ENCODE assay signal across 1 cellular context in the genomic region with DNA sequence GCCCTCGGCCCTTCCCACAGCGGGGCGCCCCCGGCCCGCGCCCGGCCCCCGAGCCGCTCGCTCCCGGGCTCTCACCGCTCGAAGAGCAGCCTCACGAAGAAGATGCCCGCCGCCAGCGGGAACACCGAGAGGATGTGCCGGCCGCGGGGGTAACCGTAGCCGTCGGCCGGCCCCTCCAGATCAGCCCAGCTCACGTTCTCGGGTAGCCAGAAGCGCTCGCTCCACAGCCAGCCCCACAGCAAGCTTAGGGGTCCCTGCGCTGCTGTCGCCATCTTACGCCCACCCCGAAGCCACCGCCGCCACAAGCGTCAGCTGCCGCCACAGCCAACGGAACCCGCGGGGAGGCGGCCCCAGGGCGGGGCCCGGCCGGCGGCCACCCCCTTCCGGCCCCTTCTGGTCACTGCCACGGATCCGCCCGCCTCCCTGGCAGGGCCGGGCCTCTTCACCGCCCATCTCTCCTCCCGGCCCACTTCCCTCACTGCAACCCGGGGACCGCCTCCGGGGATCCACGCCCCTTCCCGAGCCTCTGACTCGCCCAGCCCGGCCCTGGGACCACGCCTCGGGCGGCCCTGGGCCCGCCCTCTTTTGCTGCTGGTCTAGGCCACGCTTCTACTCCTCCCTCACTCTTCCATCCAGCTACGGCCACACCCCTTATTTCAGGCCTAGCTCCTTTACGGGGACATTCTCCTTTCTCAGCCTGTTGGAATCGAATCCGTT.
TF ChIP-seq lines count a peak whose summit lies in the region.

A gene with protein sequence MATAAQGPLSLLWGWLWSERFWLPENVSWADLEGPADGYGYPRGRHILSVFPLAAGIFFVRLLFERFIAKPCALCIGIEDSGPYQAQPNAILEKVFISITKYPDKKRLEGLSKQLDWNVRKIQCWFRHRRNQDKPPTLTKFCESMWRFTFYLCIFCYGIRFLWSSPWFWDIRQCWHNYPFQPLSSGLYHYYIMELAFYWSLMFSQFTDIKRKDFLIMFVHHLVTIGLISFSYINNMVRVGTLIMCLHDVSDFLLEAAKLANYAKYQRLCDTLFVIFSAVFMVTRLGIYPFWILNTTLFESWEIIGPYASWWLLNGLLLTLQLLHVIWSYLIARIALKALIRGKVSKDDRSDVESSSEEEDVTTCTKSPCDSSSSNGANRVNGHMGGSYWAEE (minus strand): TSS at position 344 of the 717 bp plus-strand sequence. CDS start 72 bp downstream, at position 272.

TF ChIP-seq in HepG2, 621 proteins besides CTCF, POLR2A, EP300 and RAD21 (continued from another document and continues in another):
- TF ChIP-seq, protein P1, sequence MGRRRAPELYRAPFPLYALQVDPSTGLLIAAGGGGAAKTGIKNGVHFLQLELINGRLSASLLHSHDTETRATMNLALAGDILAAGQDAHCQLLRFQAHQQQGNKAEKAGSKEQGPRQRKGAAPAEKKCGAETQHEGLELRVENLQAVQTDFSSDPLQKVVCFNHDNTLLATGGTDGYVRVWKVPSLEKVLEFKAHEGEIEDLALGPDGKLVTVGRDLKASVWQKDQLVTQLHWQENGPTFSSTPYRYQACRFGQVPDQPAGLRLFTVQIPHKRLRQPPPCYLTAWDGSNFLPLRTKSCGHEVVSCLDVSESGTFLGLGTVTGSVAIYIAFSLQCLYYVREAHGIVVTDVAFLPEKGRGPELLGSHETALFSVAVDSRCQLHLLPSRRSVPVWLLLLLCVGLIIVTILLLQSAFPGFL (CRISPR knock-in tag; IDR thresholded peaks at IDR 0.05): no peak
- TF ChIP-seq ZNF292 (CRISPR knock-in tag; IDR thresholded peaks at IDR 0.05; ENCODE audit: borderline replicate concordance, low read depth) (no peak), ZC3H13 (CRISPR knock-in tag; IDR thresholded peaks at IDR 0.05) (no peak), ARID2 (CRISPR knock-in tag; IDR thresholded peaks at IDR 0.05; ENCODE audit: borderline replicate concordance) (no peak), NR2F2 (IDR thresholded peaks at IDR 0.05; ENCODE audit: borderline replicate concordance, low read depth) (no peak), ZMYM4 (CRISPR knock-in tag; IDR thresholded peaks at IDR 0.05) (peak; percentile 78), RAD51 (IDR thresholded peaks at IDR 0.05; ENCODE audit: borderline replicate concordance) (no peak), TCF7 (IDR thresholded peaks at IDR 0.05; ENCODE audit: low read depth) (no peak), SALL1 (CRISPR knock-in tag; IDR thresholded peaks at IDR 0.05) (peak; percentile 65), ATRX (CRISPR knock-in tag; IDR thresholded peaks at IDR 0.05; ENCODE audit: borderline replicate concordance) (no peak), KDM5A (IDR thresholded peaks at IDR 0.05; ENCODE audit: borderline replicate concordance, low read length) (no peak), HOXA3 (CRISPR knock-in tag; IDR thresholded peaks at IDR 0.05) (peak; percentile 77), ZNF234 (CRISPR knock-in tag; conservative IDR thresholded peaks at IDR 0.05) (no peak), CREM (IDR thresholded peaks at IDR 0.05) (no peak), CREM (CRISPR knock-in tag; IDR thresholded peaks at IDR 0.05) (no peak), DPF2 (CRISPR knock-in tag; IDR thresholded peaks at IDR 0.05; ENCODE audit: borderline replicate concordance, low read depth) (no peak), ZNF552 (CRISPR knock-in tag; IDR thresholded peaks at IDR 0.05; ENCODE audit: borderline replicate concordance) (0 out of 2 replicates have a peak, but pooled peaks have one; percentile 67), ZNF431 (CRISPR knock-in tag; IDR thresholded peaks at IDR 0.05; ENCODE audit: borderline replicate concordance, low read depth) (0 out of 2 replicates have a peak, but pooled peaks have one; percentile 24), ZNF614 (CRISPR knock-in tag; IDR thresholded peaks at IDR 0.05; ENCODE audit: borderline replicate concordance) (no peak), PCBP2 (optimal IDR thresholded peaks at IDR 0.05; ENCODE audit: low read depth, low read length, poor library complexity, severe bottlenecking) (no peak), KDM1A (CRISPR knock-in tag; IDR thresholded peaks at IDR 0.05) (no peak), RFX5 (IDR thresholded peaks at IDR 0.05; ENCODE audit: low read depth, low read length) (no peak), ZNF253 (CRISPR knock-in tag; IDR thresholded peaks at IDR 0.05; ENCODE audit: borderline replicate concordance) (no peak), ETV5 (CRISPR knock-in tag; IDR thresholded peaks at IDR 0.05; ENCODE audit: borderline replicate concordance) (peak; percentile 60; the same call in 1 of the 2 replicates), FLYWCH1 (CRISPR knock-in tag; IDR thresholded peaks at IDR 0.05) (no peak), SMYD3 (CRISPR knock-in tag; IDR thresholded peaks at IDR 0.05) (no peak), KDM2A (CRISPR knock-in tag; IDR thresholded peaks at IDR 0.05; ENCODE audit: borderline replicate concordance, low read depth) (peak; percentile 69; the same call in 1 of the 2 replicates), ZNF232 (CRISPR knock-in tag; IDR thresholded peaks at IDR 0.05; ENCODE audit: borderline replicate concordance) (no peak), ZNF629 (CRISPR knock-in tag; conservative IDR thresholded peaks at IDR 0.05) (no peak), NFATC3 (CRISPR knock-in tag; IDR thresholded peaks at IDR 0.05) (no peak), HNRNPH1 (optimal IDR thresholded peaks at IDR 0.05; ENCODE audit: low read depth, low read length) (no peak), THYN1 (CRISPR knock-in tag; IDR thresholded peaks at IDR 0.05; ENCODE audit: borderline replicate concordance, low read depth) (no peak), SALL2 (CRISPR knock-in tag; IDR thresholded peaks at IDR 0.05) (no peak), ZNF816 (CRISPR knock-in tag; IDR thresholded peaks at IDR 0.05; ENCODE audit: borderline replicate concordance) (no peak), ZNF747 (CRISPR knock-in tag; IDR thresholded peaks at IDR 0.05; ENCODE audit: borderline replicate concordance) (no peak; the same call in 1 of the 2 replicates), ZFY (CRISPR knock-in tag; IDR thresholded peaks at IDR 0.05) (peak; percentile 91), SIN3A (IDR thresholded peaks at IDR 0.05; ENCODE audit: borderline replicate concordance, low read depth, low read length) (no peak), KMT2B (CRISPR knock-in tag; IDR thresholded peaks at IDR 0.05) (0 out of 2 replicates have a peak, but pooled peaks have one; percentile 49), RARA (CRISPR knock-in tag; IDR thresholded peaks at IDR 0.05) (no peak), ZNF547 (CRISPR knock-in tag; IDR thresholded peaks at IDR 0.05) (no peak), ZNF562 (CRISPR knock-in tag; IDR thresholded peaks at IDR 0.05; ENCODE audit: borderline replicate concordance) (no peak), PHB2 (IDR thresholded peaks at IDR 0.05; ENCODE audit: partially characterized antibody) (no peak), FOSL2 (CRISPR knock-in tag; IDR thresholded peaks at IDR 0.05) (no peak; the same call in none of the 2 replicates), HNRNPUL1 (IDR thresholded peaks at IDR 0.05; ENCODE audit: low read depth, low read length) (no peak)
- TF ChIP-seq, protein P2, sequence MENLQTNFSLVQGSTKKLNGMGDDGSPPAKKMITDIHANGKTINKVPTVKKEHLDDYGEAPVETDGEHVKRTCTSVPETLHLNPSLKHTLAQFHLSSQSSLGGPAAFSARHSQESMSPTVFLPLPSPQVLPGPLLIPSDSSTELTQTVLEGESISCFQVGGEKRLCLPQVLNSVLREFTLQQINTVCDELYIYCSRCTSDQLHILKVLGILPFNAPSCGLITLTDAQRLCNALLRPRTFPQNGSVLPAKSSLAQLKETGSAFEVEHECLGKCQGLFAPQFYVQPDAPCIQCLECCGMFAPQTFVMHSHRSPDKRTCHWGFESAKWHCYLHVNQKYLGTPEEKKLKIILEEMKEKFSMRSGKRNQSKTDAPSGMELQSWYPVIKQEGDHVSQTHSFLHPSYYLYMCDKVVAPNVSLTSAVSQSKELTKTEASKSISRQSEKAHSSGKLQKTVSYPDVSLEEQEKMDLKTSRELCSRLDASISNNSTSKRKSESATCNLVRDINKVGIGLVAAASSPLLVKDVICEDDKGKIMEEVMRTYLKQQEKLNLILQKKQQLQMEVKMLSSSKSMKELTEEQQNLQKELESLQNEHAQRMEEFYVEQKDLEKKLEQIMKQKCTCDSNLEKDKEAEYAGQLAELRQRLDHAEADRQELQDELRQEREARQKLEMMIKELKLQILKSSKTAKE (CRISPR knock-in tag; IDR thresholded peaks at IDR 0.05; ENCODE audit: borderline replicate concordance): no peak
- TF ChIP-seq, protein P3, sequence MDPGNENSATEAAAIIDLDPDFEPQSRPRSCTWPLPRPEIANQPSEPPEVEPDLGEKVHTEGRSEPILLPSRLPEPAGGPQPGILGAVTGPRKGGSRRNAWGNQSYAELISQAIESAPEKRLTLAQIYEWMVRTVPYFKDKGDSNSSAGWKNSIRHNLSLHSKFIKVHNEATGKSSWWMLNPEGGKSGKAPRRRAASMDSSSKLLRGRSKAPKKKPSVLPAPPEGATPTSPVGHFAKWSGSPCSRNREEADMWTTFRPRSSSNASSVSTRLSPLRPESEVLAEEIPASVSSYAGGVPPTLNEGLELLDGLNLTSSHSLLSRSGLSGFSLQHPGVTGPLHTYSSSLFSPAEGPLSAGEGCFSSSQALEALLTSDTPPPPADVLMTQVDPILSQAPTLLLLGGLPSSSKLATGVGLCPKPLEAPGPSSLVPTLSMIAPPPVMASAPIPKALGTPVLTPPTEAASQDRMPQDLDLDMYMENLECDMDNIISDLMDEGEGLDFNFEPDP (CRISPR knock-in tag; conservative IDR thresholded peaks at IDR 0.05): no peak
- TF ChIP-seq, protein P4, sequence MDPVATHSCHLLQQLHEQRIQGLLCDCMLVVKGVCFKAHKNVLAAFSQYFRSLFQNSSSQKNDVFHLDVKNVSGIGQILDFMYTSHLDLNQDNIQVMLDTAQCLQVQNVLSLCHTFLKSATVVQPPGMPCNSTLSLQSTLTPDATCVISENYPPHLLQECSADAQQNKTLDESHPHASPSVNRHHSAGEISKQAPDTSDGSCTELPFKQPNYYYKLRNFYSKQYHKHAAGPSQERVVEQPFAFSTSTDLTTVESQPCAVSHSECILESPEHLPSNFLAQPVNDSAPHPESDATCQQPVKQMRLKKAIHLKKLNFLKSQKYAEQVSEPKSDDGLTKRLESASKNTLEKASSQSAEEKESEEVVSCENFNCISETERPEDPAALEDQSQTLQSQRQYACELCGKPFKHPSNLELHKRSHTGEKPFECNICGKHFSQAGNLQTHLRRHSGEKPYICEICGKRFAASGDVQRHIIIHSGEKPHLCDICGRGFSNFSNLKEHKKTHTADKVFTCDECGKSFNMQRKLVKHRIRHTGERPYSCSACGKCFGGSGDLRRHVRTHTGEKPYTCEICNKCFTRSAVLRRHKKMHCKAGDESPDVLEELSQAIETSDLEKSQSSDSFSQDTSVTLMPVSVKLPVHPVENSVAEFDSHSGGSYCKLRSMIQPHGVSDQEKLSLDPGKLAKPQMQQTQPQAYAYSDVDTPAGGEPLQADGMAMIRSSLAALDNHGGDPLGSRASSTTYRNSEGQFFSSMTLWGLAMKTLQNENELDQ (CRISPR knock-in tag; IDR thresholded peaks at IDR 0.05; ENCODE audit: borderline replicate concordance): no peak
- TF ChIP-seq, protein P5, sequence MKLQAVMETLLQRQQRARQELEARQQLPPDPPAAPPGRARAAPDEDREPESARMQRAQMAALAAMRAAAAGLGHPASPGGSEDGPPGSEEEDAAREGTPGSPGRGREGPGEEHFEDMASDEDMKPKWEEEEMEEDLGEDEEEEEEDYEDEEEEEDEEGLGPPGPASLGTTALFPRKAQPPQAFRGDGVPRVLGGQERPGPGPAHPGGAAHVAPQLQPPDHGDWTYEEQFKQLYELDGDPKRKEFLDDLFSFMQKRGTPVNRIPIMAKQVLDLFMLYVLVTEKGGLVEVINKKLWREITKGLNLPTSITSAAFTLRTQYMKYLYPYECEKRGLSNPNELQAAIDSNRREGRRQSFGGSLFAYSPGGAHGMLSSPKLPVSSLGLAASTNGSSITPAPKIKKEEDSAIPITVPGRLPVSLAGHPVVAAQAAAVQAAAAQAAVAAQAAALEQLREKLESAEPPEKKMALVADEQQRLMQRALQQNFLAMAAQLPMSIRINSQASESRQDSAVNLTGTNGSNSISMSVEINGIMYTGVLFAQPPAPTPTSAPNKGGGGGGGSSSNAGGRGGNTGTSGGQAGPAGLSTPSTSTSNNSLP (IDR thresholded peaks at IDR 0.05; ENCODE audit: low read depth, low read length): no peak
- TF ChIP-seq, protein P6, sequence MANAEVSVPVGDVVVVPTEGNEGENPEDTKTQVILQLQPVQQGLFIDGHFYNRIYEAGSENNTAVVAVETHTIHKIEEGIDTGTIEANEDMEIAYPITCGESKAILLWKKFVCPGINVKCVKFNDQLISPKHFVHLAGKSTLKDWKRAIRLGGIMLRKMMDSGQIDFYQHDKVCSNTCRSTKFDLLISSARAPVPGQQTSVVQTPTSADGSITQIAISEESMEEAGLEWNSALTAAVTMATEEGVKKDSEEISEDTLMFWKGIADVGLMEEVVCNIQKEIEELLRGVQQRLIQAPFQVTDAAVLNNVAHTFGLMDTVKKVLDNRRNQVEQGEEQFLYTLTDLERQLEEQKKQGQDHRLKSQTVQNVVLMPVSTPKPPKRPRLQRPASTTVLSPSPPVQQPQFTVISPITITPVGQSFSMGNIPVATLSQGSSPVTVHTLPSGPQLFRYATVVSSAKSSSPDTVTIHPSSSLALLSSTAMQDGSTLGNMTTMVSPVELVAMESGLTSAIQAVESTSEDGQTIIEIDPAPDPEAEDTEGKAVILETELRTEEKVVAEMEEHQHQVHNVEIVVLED (CRISPR knock-in tag; IDR thresholded peaks at IDR 0.05; ENCODE audit: borderline replicate concordance): peak; percentile 40; the same call in 1 of the 2 replicates
- TF ChIP-seq, protein P7, sequence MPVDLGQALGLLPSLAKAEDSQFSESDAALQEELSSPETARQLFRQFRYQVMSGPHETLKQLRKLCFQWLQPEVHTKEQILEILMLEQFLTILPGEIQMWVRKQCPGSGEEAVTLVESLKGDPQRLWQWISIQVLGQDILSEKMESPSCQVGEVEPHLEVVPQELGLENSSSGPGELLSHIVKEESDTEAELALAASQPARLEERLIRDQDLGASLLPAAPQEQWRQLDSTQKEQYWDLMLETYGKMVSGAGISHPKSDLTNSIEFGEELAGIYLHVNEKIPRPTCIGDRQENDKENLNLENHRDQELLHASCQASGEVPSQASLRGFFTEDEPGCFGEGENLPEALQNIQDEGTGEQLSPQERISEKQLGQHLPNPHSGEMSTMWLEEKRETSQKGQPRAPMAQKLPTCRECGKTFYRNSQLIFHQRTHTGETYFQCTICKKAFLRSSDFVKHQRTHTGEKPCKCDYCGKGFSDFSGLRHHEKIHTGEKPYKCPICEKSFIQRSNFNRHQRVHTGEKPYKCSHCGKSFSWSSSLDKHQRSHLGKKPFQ (CRISPR knock-in tag; IDR thresholded peaks at IDR 0.05; ENCODE audit: insufficient replicate concordance): no peak
